In genomic region chr10:127196955-127197432, GRCh38 we compare ENCODE assay signal across 10 cellular contexts. TPM values are rescaled to one million over a fixed set of nuclear protein-coding genes. Genes with fewer than 3 reads are reported as not detected.
DNase-seq lines count a peak whose midpoint lies in the region; TF ChIP-seq lines count a peak whose summit lies in the region.
"Had no signal": no experiment of that assay in that cellular context is flagged by ENCODE, and none has a peak within 500 bp of the region (broad histone marks: within the 10 kb centered on the region; RNA-seq: fewer than 3 reads in every experiment).

No MANE protein-coding gene starts in this region.

- H3K36me3 ChIP-seq in ES-I3 (ENCODE audit: insufficient read depth, low read length): no peaks in the 10 kb centered on the region; the same call in 1 of the 2 replicates
- H3K36me3 ChIP-seq in Peyer's patch: no peaks in the 10 kb centered on the region
- H3K36me3 ChIP-seq in osteoblast (ENCODE audit: insufficient read depth, low read length): no peaks in the 10 kb centered on the region
- H3K36me3 ChIP-seq in spleen: no peaks in the 10 kb centered on the region
- H3K36me3 ChIP-seq: neutrophil had no signal

- H3K9me3 ChIP-seq in ES-I3 (ENCODE audit: control insufficient read depth, insufficient read depth, low read length) (no peaks in the 10 kb centered on the region), Peyer's patch (no peaks in the 10 kb centered on the region), osteoblast (ENCODE audit: low read depth, low read length) (no peaks in the 10 kb centered on the region), spleen (no peaks in the 10 kb centered on the region)
- H3K9me3 ChIP-seq: neutrophil had no signal

- H3K27ac ChIP-seq in Peyer's patch: no peak overlapping the region
- no peak overlapping the region for H3K27ac ChIP-seq in osteoblast (ENCODE audit: low read depth, low read length)
- H3K27ac ChIP-seq in spleen: no peak overlapping the region
- H3K27ac ChIP-seq: neutrophil had no signal

- TF ChIP-seq POLR2A in Peyer's patch (IDR thresholded peaks at IDR 0.05) (no peak), spleen (IDR thresholded peaks at IDR 0.05) (no peak)

- WGBS in spleen, 5 donors: 31 to 54% (median 50%) methylated on average over 9 to 11 of the region's 11 CpGs

- H2AFZ ChIP-seq in osteoblast (ENCODE audit: low read length): no peak overlapping the region

- H3K4me1 ChIP-seq in ES-I3 (ENCODE audit: insufficient read depth, low read length) (peaks cover 4% of the 10 kb centered on the region; the same call in 1 of the 2 replicates), Peyer's patch (peaks cover 0 to 22% (median 0%) of the 10 kb centered on the region in 4 donors), osteoblast (ENCODE audit: insufficient read depth, low read length) (peaks cover 8% of the 10 kb centered on the region), spleen (peaks cover 0 to 27% (median 14%) of the 10 kb centered on the region in 6 donors)

- H3K27me3 ChIP-seq in Peyer's patch: no peaks in the 10 kb centered on the region
- H3K27me3 ChIP-seq in osteoblast (ENCODE audit: insufficient read depth, low read length): no peaks in the 10 kb centered on the region
- peaks cover 0 to 57% (median 17%) of the 10 kb centered on the region in 7 donors for H3K27me3 ChIP-seq in spleen (replicated peaks in 1 of 7)

- H3K9ac ChIP-seq in ES-I3 (ENCODE audit: low read depth, low read length): peak overlapping the region; percentile 44; the same call in 1 of the 2 replicates

- H3K4me2 ChIP-seq in osteoblast (ENCODE audit: insufficient read depth, low read length): peak overlapping the region; percentile 75

- H3K4me3 ChIP-seq in Peyer's patch (peak overlapping the region in 3 of 4 donors; percentile 3 to 54 (median 43)), fibroblast of mammary gland (ENCODE audit: control insufficient read depth, low read depth, low read length) (peak overlapping the region; percentile 49), osteoblast (ENCODE audit: insufficient read depth, low read length) (peak overlapping the region; percentile 63), spleen (peak overlapping the region in 4 of 8 donors; percentile 18 to 61 (median 41))

- TF ChIP-seq CTCF in Peyer's patch (IDR thresholded peaks at IDR 0.05) (no peak), fibroblast of mammary gland (conservative IDR thresholded peaks at IDR 0.05; ENCODE audit: control insufficient read depth, insufficient read depth, low read depth, low read length) (no peak), osteoblast (IDR thresholded peaks at IDR 0.05; ENCODE audit: extremely low read depth, low read depth, low read length) (no peak), spleen (IDR thresholded peaks at IDR 0.05 in 8 of 11, conservative IDR thresholded peaks at IDR 0.05 in 3 of 11) (no peak)

- no peaks in the 10 kb centered on the region for H3K79me2 ChIP-seq in osteoblast (ENCODE audit: insufficient read depth, low read length)

- DNase-seq in Peyer's patch (no peak), fibroblast of mammary gland (ENCODE audit: low read depth) (no peak), osteoblast (ENCODE audit: insufficient read length, low spot score, missing footprints) (no peak), NCI-H187 treated with DMSO at 0.1 percent for 48 hours (lab: John Stamatoyannopoulos, UW) (no peak), T-helper 2 cell (no peak), SHP77 treated with DMSO at 0.1 percent for 48 hours (lab: John Stamatoyannopoulos, UW) (no peak), spleen (no peak)
- DNase-seq: NCI-H2081 had no signal

- H4K20me1 ChIP-seq in osteoblast (ENCODE audit: insufficient read depth, low read length): peaks cover 38% of the 10 kb centered on the region

- intact Hi-C loops in spleen (cut with DNase I; ENCODE audit: low total_unique reads): no loop called here

RNA-seq across cellular contexts. Expression of gene INSYN2A, which starts 0.6 kb away (rescaled TPM):
- 1 to 10 TPM in 1 of 4 donors, under 1 TPM in 2, not detected in 1; 0.27 to 6.6 (median 0.66) TPM for total RNA-seq in Peyer's patch
- total RNA-seq in osteoblast: 0.29 and 0.36 TPM in 2 replicates
- total RNA-seq in spleen: 1 to 10 TPM in 1 of 7 donors, under 1 TPM in 5, not detected in 1; 0.09 to 3.0 (median 0.22) TPM
- polyA plus RNA-seq in spleen: under 1 TPM; 0.15 to 0.32 (median 0.21) TPM
